ENCODE assay signal across 10 cellular contexts in genomic region chr19:58096884-58097283, GRCh38. TPM values are rescaled to one million over a fixed set of nuclear protein-coding genes. Genes with fewer than 3 reads are reported as not detected.
DNase-seq lines count a peak whose midpoint lies in the region; ATAC-seq, FAIRE-seq and TF ChIP-seq lines count a peak whose summit lies in the region.
"Had no signal": no experiment of that assay in that cellular context is flagged by ENCODE, and none has a peak within 500 bp of the region (broad histone marks: within the 10 kb centered on the region; RNA-seq: fewer than 3 reads in every experiment).

No MANE protein-coding gene starts in this region.

- no peak for ATAC-seq in HG03520 (IDR thresholded peaks at IDR 0.05; ENCODE audit: unreplicated experiment)

- peaks cover 5% of the 10 kb centered on the region for H3K4me1 Mint-ChIP-seq in T-helper 1 cell treated with Interleukin-12 subunit alpha and Interleukin-12 subunit beta and Interleukin-4 antibody, amounts not matched to agents 30 μg/mL and 1 μg/mL, for 36 hours (ENCODE audit: low read depth)
- no peaks in the 10 kb centered on the region for H3K4me1 Mint-ChIP-seq in activated T-helper 2 cell treated with anti-CD3 and anti-CD28 coated beads, Interferon-gamma antibody, Interleukin-2, Interleukin-4, amounts not matched to agents 10 μg/mL and 5 μg/mL and 100 μg/mL, durations not matched to agents 14 hours and 24 hours and 36 hours (ENCODE audit: low read depth)

- H4K20me1 ChIP-seq in keratinocyte (ENCODE audit: control insufficient read depth, extremely low read depth, insufficient read depth, low read length) (no peaks in the 10 kb centered on the region), smooth muscle cell (ENCODE audit: low read depth) (no peaks in the 10 kb centered on the region)

- DNase-seq in T-helper 1 cell, result no peak
- no peak for DNase-seq in activated T-helper 2 cell treated with anti-CD3 and anti-CD28 coated beads, Interferon-gamma antibody, Interleukin-2, Interleukin-4, amounts not matched to agents 10 μg/mL and 5 μg/mL and 100 μg/mL, durations not matched to agents 14 hours and 24 hours and 36 hours (ENCODE audit: low spot score)
- DNase-seq in keratinocyte (ENCODE audit: low read depth, low spot score), result no peak
- DNase-seq in smooth muscle cell (lab: John Stamatoyannopoulos, UW; ENCODE audit: unreplicated experiment), result no peak
- no peak for DNase-seq in CD1c-positive myeloid dendritic cell (ENCODE audit: extremely low spot score)
- DNase-seq in hippocampal formation (lab: John Stamatoyannopoulos, UW), result no peak
- DNase-seq: 8988T, KG1 had no signal

- H3K4me3 ChIP-seq in keratinocyte (ENCODE audit: control insufficient read depth in 2 of 3, extremely low read depth in 1 of 3, insufficient read depth in 2 of 3, low read depth in 1 of 3, low read length in 3 of 3), result peak overlapping the region in 1 of 3 experiments; percentile 34
- H3K4me3 ChIP-seq in smooth muscle cell, result peak overlapping the region; percentile 80

- H3K9me3 ChIP-seq in keratinocyte (ENCODE audit: control insufficient read depth, low read depth, low read length) (peaks cover 8% of the 10 kb centered on the region), smooth muscle cell (replicated peaks; ENCODE audit: low read depth) (no peaks in the 10 kb centered on the region)

- peaks cover 50% of the 10 kb centered on the region for H3K9me3 Mint-ChIP-seq in T-helper 1 cell treated with Interleukin-12 subunit alpha and Interleukin-12 subunit beta and Interleukin-4 antibody, amounts not matched to agents 30 μg/mL and 1 μg/mL, for 36 hours
- H3K9me3 Mint-ChIP-seq in activated T-helper 2 cell treated with anti-CD3 and anti-CD28 coated beads, Interferon-gamma antibody, Interleukin-2, Interleukin-4, amounts not matched to agents 10 μg/mL and 5 μg/mL and 100 μg/mL, durations not matched to agents 14 hours and 24 hours and 36 hours, result peaks cover 39% of the 10 kb centered on the region

- WGBS in smooth muscle cell (ENCODE audit: low lambda C conversion rate), result 93% methylated on average over 13 of the region's 13 CpGs

- H3K79me2 ChIP-seq in keratinocyte (ENCODE audit: control insufficient read depth, insufficient read depth, low read length) (peaks cover 4% of the 10 kb centered on the region), smooth muscle cell (ENCODE audit: low read depth) (peaks cover 21% of the 10 kb centered on the region)

- no peak overlapping the region for H3K9ac ChIP-seq in keratinocyte (ENCODE audit: control insufficient read depth, extremely low read depth, insufficient read depth, low read length)
- H3K9ac ChIP-seq in smooth muscle cell (ENCODE audit: low read depth), result no peak overlapping the region

- H3K4me3 Mint-ChIP-seq in T-helper 1 cell treated with Interleukin-12 subunit alpha and Interleukin-12 subunit beta and Interleukin-4 antibody, amounts not matched to agents 30 μg/mL and 1 μg/mL, for 36 hours, result peak overlapping the region; percentile 56
- peak overlapping the region; percentile 59 for H3K4me3 Mint-ChIP-seq in activated T-helper 2 cell treated with anti-CD3 and anti-CD28 coated beads, Interferon-gamma antibody, Interleukin-2, Interleukin-4, amounts not matched to agents 10 μg/mL and 5 μg/mL and 100 μg/mL, durations not matched to agents 14 hours and 24 hours and 36 hours (ENCODE audit: low read depth)

- H3K27ac Mint-ChIP-seq in T-helper 1 cell treated with Interleukin-12 subunit alpha and Interleukin-12 subunit beta and Interleukin-4 antibody, amounts not matched to agents 30 μg/mL and 1 μg/mL, for 36 hours, result no peak overlapping the region
- peak overlapping the region; percentile 21 for H3K27ac Mint-ChIP-seq in activated T-helper 2 cell treated with anti-CD3 and anti-CD28 coated beads, Interferon-gamma antibody, Interleukin-2, Interleukin-4, amounts not matched to agents 10 μg/mL and 5 μg/mL and 100 μg/mL, durations not matched to agents 14 hours and 24 hours and 36 hours

- FAIRE-seq in keratinocyte (lab: Jason Lieb, UNC), result no peak

- H3K4me2 ChIP-seq in keratinocyte (ENCODE audit: control insufficient read depth, extremely low read depth, insufficient read depth, low read depth, low read length) (peak overlapping the region; percentile 58), smooth muscle cell (peak overlapping the region; percentile 89)

- H3K27ac ChIP-seq in keratinocyte (ENCODE audit: control insufficient read depth, insufficient read depth, low read length) (no peak overlapping the region), smooth muscle cell (ENCODE audit: low read depth) (no peak overlapping the region)

- peaks cover 12% of the 10 kb centered on the region for H3K36me3 Mint-ChIP-seq in T-helper 1 cell treated with Interleukin-12 subunit alpha and Interleukin-12 subunit beta and Interleukin-4 antibody, amounts not matched to agents 30 μg/mL and 1 μg/mL, for 36 hours (ENCODE audit: low read depth)
- H3K36me3 Mint-ChIP-seq in activated T-helper 2 cell treated with anti-CD3 and anti-CD28 coated beads, Interferon-gamma antibody, Interleukin-2, Interleukin-4, amounts not matched to agents 10 μg/mL and 5 μg/mL and 100 μg/mL, durations not matched to agents 14 hours and 24 hours and 36 hours (ENCODE audit: low read depth), result peaks cover 4% of the 10 kb centered on the region

- TF ChIP-seq CTCF in keratinocyte (optimal IDR thresholded peaks at IDR 0.05 in 1 of 3, IDR thresholded peaks at IDR 0.05 in 1 of 3, conservative IDR thresholded peaks at IDR 0.05 in 1 of 3; ENCODE audit: extremely low read depth in 1 of 3, insufficient read depth in 2 of 3, low read length in 3 of 3) (no peak), smooth muscle cell (IDR thresholded peaks at IDR 0.05; ENCODE audit: borderline replicate concordance, insufficient read depth, poor library complexity, severe bottlenecking) (no peak)

- H3K27me3 Mint-ChIP-seq in T-helper 1 cell treated with Interleukin-12 subunit alpha and Interleukin-12 subunit beta and Interleukin-4 antibody, amounts not matched to agents 30 μg/mL and 1 μg/mL, for 36 hours (ENCODE audit: low read depth), result no peaks in the 10 kb centered on the region
- no peaks in the 10 kb centered on the region for H3K27me3 Mint-ChIP-seq in activated T-helper 2 cell treated with anti-CD3 and anti-CD28 coated beads, Interferon-gamma antibody, Interleukin-2, Interleukin-4, amounts not matched to agents 10 μg/mL and 5 μg/mL and 100 μg/mL, durations not matched to agents 14 hours and 24 hours and 36 hours (ENCODE audit: low read depth)

- no peaks in the 10 kb centered on the region for H3K9me1 ChIP-seq in keratinocyte (ENCODE audit: control insufficient read depth, extremely low read depth, insufficient read depth, low read length)

- no peak overlapping the region for H2AFZ ChIP-seq in keratinocyte (ENCODE audit: control insufficient read depth, low read length)
- H2AFZ ChIP-seq in smooth muscle cell (ENCODE audit: low read depth), result no peak overlapping the region

- intact Hi-C loops in activated T-helper 2 cell treated with anti-CD3 and anti-CD28 coated beads, Interferon-gamma antibody, Interleukin-2, Interleukin-4, amounts not matched to agents 10 μg/mL and 5 μg/mL and 100 μg/mL, durations not matched to agents 14 hours and 24 hours and 36 hours (cut with micrococcal nuclease), result no loop called here

- dilution Hi-C loops in keratinocyte (cut with MboI; ENCODE audit: extremely low pct_ligation_motif_present, low sequenced_read_pairs), result no loop called here

- H3F3A ChIP-seq in smooth muscle cell (ENCODE audit: low read depth), result no peaks in the 10 kb centered on the region

- H3K27me3 ChIP-seq in keratinocyte (ENCODE audit: control insufficient read depth, extremely low read depth, insufficient read depth, low read length) (no peaks in the 10 kb centered on the region), smooth muscle cell (ENCODE audit: low read depth) (no peaks in the 10 kb centered on the region)

- H3K4me1 ChIP-seq in keratinocyte (ENCODE audit: control insufficient read depth, extremely low read depth, insufficient read depth, low read length), result peaks cover 3% of the 10 kb centered on the region
- H3K4me1 ChIP-seq in smooth muscle cell (ENCODE audit: low read depth), result no peaks in the 10 kb centered on the region

- H3K36me3 ChIP-seq in keratinocyte (ENCODE audit: control insufficient read depth in 2 of 2, extremely low read depth in 1 of 2, insufficient read depth in 2 of 2, low read length in 2 of 2), result peaks cover 0 to 2% of the 10 kb centered on the region in 2 experiments
- no peaks in the 10 kb centered on the region for H3K36me3 ChIP-seq in smooth muscle cell (ENCODE audit: low read depth)

RNA-seq across cellular contexts. Expression of gene ZSCAN18, which starts 1.1 kb away (rescaled TPM):
- 3.0 TPM in 2 replicates for total RNA-seq in activated T-helper 2 cell treated with anti-CD3 and anti-CD28 coated beads, Interferon-gamma antibody, Interleukin-2, Interleukin-4, amounts not matched to agents 10 μg/mL and 5 μg/mL and 100 μg/mL, durations not matched to agents 14 hours and 24 hours and 36 hours
- 13.5 to 24.6 TPM (median 16.1 TPM) in 3 replicates for polyA plus RNA-seq in keratinocyte
- 5.8 TPM for polyA plus RNA-seq in keratinocyte (2011; ENCODE audit: low read depth)
- 13.1 and 22.8 TPM in 2 replicates for polyA plus RNA-seq in keratinocyte (2011; cell fraction: cytosol; rRNA removed)
- polyA plus RNA-seq in keratinocyte (2011; cell fraction: nucleus; rRNA removed), result 60.5 and 83.6 TPM in 2 replicates
- 17.9 and 35.7 TPM in 2 replicates for polyA plus RNA-seq in keratinocyte (2012; ENCODE audit: low replicate concordance)
- 7.7 to 16.0 TPM (median 13.8 TPM) in 3 replicates for polyA minus RNA-seq in keratinocyte
- 25.5 TPM for polyA minus RNA-seq in keratinocyte (2011; cell fraction: cytosol; rRNA and poly(A)+ RNA removed)
- polyA minus RNA-seq in keratinocyte (2011; cell fraction: nucleus; rRNA and poly(A)+ RNA removed), result 32.1 and 33.8 TPM in 2 replicates
- 32.9 and 34.6 TPM in 2 replicates for total RNA-seq in smooth muscle cell
- polyA plus RNA-seq in smooth muscle cell, result 54.6 and 66.5 TPM in 2 replicates

RNA-seq across cellular contexts. Expression of gene ZNF135, which starts 37.8 kb away (rescaled TPM):
- total RNA-seq in activated T-helper 2 cell treated with anti-CD3 and anti-CD28 coated beads, Interferon-gamma antibody, Interleukin-2, Interleukin-4, amounts not matched to agents 10 μg/mL and 5 μg/mL and 100 μg/mL, durations not matched to agents 14 hours and 24 hours and 36 hours, result not detected in 2 replicates
- 2.7 to 6.7 TPM (median 3.4 TPM) in 3 replicates for polyA plus RNA-seq in keratinocyte
- polyA plus RNA-seq in keratinocyte (2011; ENCODE audit: low read depth), result 0.95 TPM
- polyA plus RNA-seq in keratinocyte (2011; cell fraction: cytosol; rRNA removed), result 3.6 and 4.1 TPM in 2 replicates
- polyA plus RNA-seq in keratinocyte (2011; cell fraction: nucleus; rRNA removed), result 11.4 and 11.7 TPM in 2 replicates
- polyA plus RNA-seq in keratinocyte (2012; ENCODE audit: low replicate concordance), result 1.1 and 1.6 TPM in 2 replicates
- polyA minus RNA-seq in keratinocyte, result 0.52 to 7.6 TPM (median 4.3 TPM) in 3 replicates
- 2.9 TPM for polyA minus RNA-seq in keratinocyte (2011; cell fraction: cytosol; rRNA and poly(A)+ RNA removed)
- 2.6 and 4.6 TPM in 2 replicates for polyA minus RNA-seq in keratinocyte (2011; cell fraction: nucleus; rRNA and poly(A)+ RNA removed)
- 3.7 and 4.8 TPM in 2 replicates for total RNA-seq in smooth muscle cell
- 3.2 and 3.6 TPM in 2 replicates for polyA plus RNA-seq in smooth muscle cell

RNA-seq across cellular contexts. Expression of gene ZNF329, which starts 53.7 kb away (rescaled TPM):
- 2.0 and 2.1 TPM in 2 replicates for total RNA-seq in activated T-helper 2 cell treated with anti-CD3 and anti-CD28 coated beads, Interferon-gamma antibody, Interleukin-2, Interleukin-4, amounts not matched to agents 10 μg/mL and 5 μg/mL and 100 μg/mL, durations not matched to agents 14 hours and 24 hours and 36 hours
- polyA plus RNA-seq in keratinocyte, result 6.9 to 8.5 TPM (median 8.4 TPM) in 3 replicates
- polyA plus RNA-seq in keratinocyte (2011; ENCODE audit: low read depth), result 6.3 TPM
- 6.0 and 9.9 TPM in 2 replicates for polyA plus RNA-seq in keratinocyte (2011; cell fraction: cytosol; rRNA removed)
- 10.7 and 11.2 TPM in 2 replicates for polyA plus RNA-seq in keratinocyte (2011; cell fraction: nucleus; rRNA removed)
- 6.3 and 7.4 TPM in 2 replicates for polyA plus RNA-seq in keratinocyte (2012; ENCODE audit: low replicate concordance)
- 6.8 to 13.6 TPM (median 11.8 TPM) in 3 replicates for polyA minus RNA-seq in keratinocyte
- 7.9 TPM for polyA minus RNA-seq in keratinocyte (2011; cell fraction: cytosol; rRNA and poly(A)+ RNA removed)
- polyA minus RNA-seq in keratinocyte (2011; cell fraction: nucleus; rRNA and poly(A)+ RNA removed), result 6.1 and 11.9 TPM in 2 replicates
- 14.3 and 22.3 TPM in 2 replicates for total RNA-seq in smooth muscle cell
- polyA plus RNA-seq in smooth muscle cell, result 2.3 and 4.4 TPM in 2 replicates
